Comparison of ENCODE assay signal across 8 cellular contexts in the genomic region with DNA sequence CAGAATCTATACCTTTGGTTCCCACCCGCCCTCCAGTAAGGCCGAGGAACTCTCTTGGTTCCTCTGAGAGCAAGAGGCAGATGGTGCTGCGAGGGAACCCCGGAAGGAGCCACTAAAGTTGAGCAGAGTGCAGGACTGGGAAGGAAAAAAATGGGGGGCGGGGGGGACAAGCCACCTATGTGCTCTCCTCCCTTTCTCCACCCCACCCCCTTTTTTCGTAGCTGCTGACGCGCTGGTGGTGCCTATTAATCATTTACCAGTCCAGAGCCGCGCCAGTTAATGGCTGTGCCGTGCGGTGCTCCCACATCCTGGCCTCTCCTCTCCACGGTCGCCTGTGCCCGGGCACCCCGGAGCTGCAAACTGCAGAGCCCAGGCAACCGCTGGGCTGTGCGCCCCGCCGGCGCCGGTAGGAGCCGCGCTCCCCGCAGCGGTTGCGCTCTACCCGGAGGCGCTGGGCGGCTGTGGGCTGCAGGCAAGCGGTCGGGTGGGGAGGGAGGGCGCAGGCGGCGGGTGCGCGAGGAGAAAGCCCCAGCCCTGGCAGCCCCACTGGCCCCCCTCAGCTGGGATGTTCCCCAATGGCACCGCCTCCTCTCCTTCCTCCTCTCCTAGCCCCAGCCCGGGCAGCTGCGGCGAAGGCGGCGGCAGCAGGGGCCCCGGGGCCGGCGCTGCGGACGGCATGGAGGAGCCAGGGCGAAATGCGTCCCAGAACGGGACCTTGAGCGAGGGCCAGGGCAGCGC. TPM values are rescaled to one million over a fixed set of nuclear protein-coding genes. Genes with fewer than 3 reads are reported as not detected.
DNase-seq lines count a peak whose midpoint lies in the region; ATAC-seq, FAIRE-seq and TF ChIP-seq lines count a peak whose summit lies in the region.

No MANE protein-coding gene starts in this region.

- H3K4me3 ChIP-seq in fibroblast of mammary gland (ENCODE audit: control insufficient read depth, low read depth, low read length) (peak overlapping the region; percentile 48), neural progenitor cell (peak overlapping the region; percentile 51)

- TF ChIP-seq CTCF in fibroblast of mammary gland (conservative IDR thresholded peaks at IDR 0.05; ENCODE audit: control insufficient read depth, insufficient read depth, low read depth, low read length) (no peak), neural progenitor cell (IDR thresholded peaks at IDR 0.05) (peak; percentile 36)

- no peak overlapping the region for H3K9ac ChIP-seq in neural progenitor cell

- H4K20me1 ChIP-seq in neural progenitor cell (ENCODE audit: low read depth) = no peaks in the 10 kb centered on the region

- H3K4me2 ChIP-seq in neural progenitor cell = peak overlapping the region; percentile 85

- H3K4me1 ChIP-seq in neural progenitor cell = peaks cover 12% of the 10 kb centered on the region

- no peak for TF ChIP-seq POLR2A in H54 (IDR thresholded peaks at IDR 0.05; ENCODE audit: low read depth, low read length)

- no peaks in the 10 kb centered on the region for H3K36me3 ChIP-seq in neural progenitor cell

- peaks cover 94% of the 10 kb centered on the region for H3K27me3 ChIP-seq in neural progenitor cell

- H3K9me3 Mint-ChIP-seq in neural progenitor cell = peaks cover 30% of the 10 kb centered on the region
- H3K9me3 Mint-ChIP-seq in T-helper 2 cell treated with Interferon-gamma antibody and Interleukin-4, amounts not matched to agents 5 μg/mL and 100 μg/mL, for 36 hours = no peaks in the 10 kb centered on the region

- peaks cover 62% of the 10 kb centered on the region for H3K27me3 Mint-ChIP-seq in neural progenitor cell (ENCODE audit: insufficient read depth, low read depth)
- peaks cover 60% of the 10 kb centered on the region for H3K27me3 Mint-ChIP-seq in T-helper 2 cell treated with Interferon-gamma antibody and Interleukin-4, amounts not matched to agents 5 μg/mL and 100 μg/mL, for 36 hours (ENCODE audit: low read depth)

- FAIRE-seq in H54 (lab: Jason Lieb, UNC) = no peak

- no peaks in the 10 kb centered on the region for H3K79me2 ChIP-seq in neural progenitor cell (ENCODE audit: low read depth)

- DNase-seq in DMS53 (lab: John Stamatoyannopoulos, UW) (peak; percentile 89), NCI-H748 treated with DMSO at 0.1 percent for 48 hours (lab: John Stamatoyannopoulos, UW) (peak; percentile 43), fibroblast of mammary gland (ENCODE audit: low read depth) (peak; percentile 53), neural progenitor cell (ENCODE audit: low spot score) (peak; percentile 63), H54 (ENCODE audit: insufficient read length, low spot score) (no peak)
- no peak for DNase-seq in T-helper 2 cell treated with Interferon-gamma antibody and Interleukin-4, amounts not matched to agents 5 μg/mL and 100 μg/mL, for 36 hours (ENCODE audit: low spot score)
- no peak for DNase-seq in activated CD4-positive, CD25-positive, alpha-beta regulatory T cell treated with anti-CD3 and anti-CD28 coated beads, Interleukin-2, amount 50 U/mL, for 72 hours

- H3K4me1 Mint-ChIP-seq in neural progenitor cell = peaks cover 21% of the 10 kb centered on the region
- peaks cover 2% of the 10 kb centered on the region for H3K4me1 Mint-ChIP-seq in T-helper 2 cell treated with Interferon-gamma antibody and Interleukin-4, amounts not matched to agents 5 μg/mL and 100 μg/mL, for 36 hours (ENCODE audit: low read depth)

- peaks cover 2% of the 10 kb centered on the region for H3K36me3 Mint-ChIP-seq in neural progenitor cell
- no peaks in the 10 kb centered on the region for H3K36me3 Mint-ChIP-seq in T-helper 2 cell treated with Interferon-gamma antibody and Interleukin-4, amounts not matched to agents 5 μg/mL and 100 μg/mL, for 36 hours (ENCODE audit: low read depth)

- H3K27ac Mint-ChIP-seq in neural progenitor cell = no peak overlapping the region
- H3K27ac Mint-ChIP-seq in T-helper 2 cell treated with Interferon-gamma antibody and Interleukin-4, amounts not matched to agents 5 μg/mL and 100 μg/mL, for 36 hours = no peak overlapping the region

- H3F3A ChIP-seq in neural progenitor cell (ENCODE audit: low read depth) = peaks cover 9% of the 10 kb centered on the region

- no peak for ATAC-seq in HG03442 (IDR thresholded peaks at IDR 0.05; ENCODE audit: unreplicated experiment)

- H3K4me3 Mint-ChIP-seq in neural progenitor cell = peak overlapping the region; percentile 85
- H3K4me3 Mint-ChIP-seq in T-helper 2 cell treated with Interferon-gamma antibody and Interleukin-4, amounts not matched to agents 5 μg/mL and 100 μg/mL, for 36 hours = no peak overlapping the region

- H2AFZ ChIP-seq in neural progenitor cell (replicated peaks) = peak overlapping the region; percentile 23

- H3K9me3 ChIP-seq in neural progenitor cell (ENCODE audit: low read depth) = no peaks in the 10 kb centered on the region

- no peak overlapping the region for H3K27ac ChIP-seq in neural progenitor cell

RNA-seq across cellular contexts. Expression of gene SSTR1, which starts 1.3 kb away (rescaled TPM):
- not detected in 2 replicates for total RNA-seq in neural progenitor cell (ENCODE audit: low replicate concordance)

RNA-seq across cellular contexts. Expression of gene CLEC14A, which starts 46.9 kb away (rescaled TPM):
- total RNA-seq in neural progenitor cell (ENCODE audit: low replicate concordance) = not detected in 2 replicates

Comparison
In these comparisons a context has a peak if more than half of its experiments do, and no peak if none do; other contexts are left out.
1. DNase-seq: peak in DMS53 (single experiment), NCI-H748 treated with DMSO at 0.1 percent for 48 hours (single experiment), fibroblast of mammary gland (single experiment) and neural progenitor cell (single experiment); none in T-helper 2 cell treated with Interferon-gamma antibody and Interleukin-4, amounts not matched to agents 5 μg/mL and 100 μg/mL, for 36 hours (single experiment), activated CD4-positive, CD25-positive, alpha-beta regulatory T cell treated with anti-CD3 and anti-CD28 coated beads, Interleukin-2, amount 50 U/mL, for 72 hours (single experiment) and H54 (single experiment).